ENCODE assay signal across 1 cellular context in genomic region chr17:17811381-17812210, GRCh38.
TF ChIP-seq lines count a peak whose summit lies in the region.

No MANE protein-coding gene starts in this region.

TF ChIP-seq in HepG2, 621 proteins besides CTCF, POLR2A, EP300 and RAD21 (continued from another document and continues in another):
- TF ChIP-seq ZBTB46 (CRISPR knock-in tag; IDR thresholded peaks at IDR 0.05; ENCODE audit: borderline replicate concordance) (no peak), ZNF772 (CRISPR knock-in tag; IDR thresholded peaks at IDR 0.05) (0 out of 2 replicates have a peak, but pooled peaks have one; percentile 52), MZF1 (CRISPR knock-in tag; IDR thresholded peaks at IDR 0.05; ENCODE audit: borderline replicate concordance) (no peak), MAF1 (CRISPR knock-in tag; IDR thresholded peaks at IDR 0.05; ENCODE audit: borderline replicate concordance) (no peak), FOXM1 (CRISPR knock-in tag; IDR thresholded peaks at IDR 0.05) (no peak), CHD2 (IDR thresholded peaks at IDR 0.05; ENCODE audit: low read depth, low read length) (no peak), ZNF557 (CRISPR knock-in tag; IDR thresholded peaks at IDR 0.05) (no peak), ZBED4 (CRISPR knock-in tag; IDR thresholded peaks at IDR 0.05; ENCODE audit: borderline replicate concordance) (no peak), ARID2 (CRISPR knock-in tag; IDR thresholded peaks at IDR 0.05; ENCODE audit: borderline replicate concordance) (0 out of 2 replicates have a peak, but pooled peaks have one; percentile 26), NR2F1 (CRISPR knock-in tag; IDR thresholded peaks at IDR 0.05) (no peak), FOXO1 (CRISPR knock-in tag; IDR thresholded peaks at IDR 0.05) (peak; percentile 23; the same call in 1 of the 2 replicates), ZBTB38 (CRISPR knock-in tag; IDR thresholded peaks at IDR 0.05) (no peak), PREB (CRISPR knock-in tag; IDR thresholded peaks at IDR 0.05) (no peak), ZNF577 (CRISPR knock-in tag; IDR thresholded peaks at IDR 0.05; ENCODE audit: borderline replicate concordance, low read depth) (no peak), IRF2 (CRISPR knock-in tag; IDR thresholded peaks at IDR 0.05) (no peak), SP140L (CRISPR knock-in tag; IDR thresholded peaks at IDR 0.05; ENCODE audit: borderline replicate concordance) (no peak), RARA (CRISPR knock-in tag; IDR thresholded peaks at IDR 0.05) (peak; percentile 63), MED13 (CRISPR knock-in tag; IDR thresholded peaks at IDR 0.05) (no peak), MLX (CRISPR knock-in tag; IDR thresholded peaks at IDR 0.05) (0 out of 2 replicates have a peak, but pooled peaks have one; percentile 28), KLF6 (CRISPR knock-in tag; IDR thresholded peaks at IDR 0.05) (no peak), CHCHD3 (CRISPR knock-in tag; IDR thresholded peaks at IDR 0.05) (no peak), ATF1 (CRISPR knock-in tag; IDR thresholded peaks at IDR 0.05) (no peak), TBL1XR1 (IDR thresholded peaks at IDR 0.05; ENCODE audit: borderline replicate concordance, low read length, partially characterized antibody) (no peak), KDM5B (CRISPR knock-in tag; IDR thresholded peaks at IDR 0.05; ENCODE audit: borderline replicate concordance) (0 out of 2 replicates have a peak, but pooled peaks have one; percentile 2), ZFP36L1 (CRISPR knock-in tag; IDR thresholded peaks at IDR 0.05) (no peak), ZNF335 (CRISPR knock-in tag; IDR thresholded peaks at IDR 0.05) (no peak), ARID5B (CRISPR knock-in tag; IDR thresholded peaks at IDR 0.05) (peak; percentile 31; the same call in 1 of the 2 replicates), PATZ1 (CRISPR knock-in tag; IDR thresholded peaks at IDR 0.05) (peak; percentile 81), SP5 (CRISPR knock-in tag; IDR thresholded peaks at IDR 0.05; ENCODE audit: borderline replicate concordance, low read depth) (peak; percentile 88), MLLT10 (CRISPR knock-in tag; IDR thresholded peaks at IDR 0.05) (no peak), ATF7 (IDR thresholded peaks at IDR 0.05) (no peak), ATF7 (CRISPR knock-in tag; IDR thresholded peaks at IDR 0.05) (no peak), ZNF160 (CRISPR knock-in tag; IDR thresholded peaks at IDR 0.05) (peak; percentile 16; the same call in 1 of the 2 replicates), U2AF1 (optimal IDR thresholded peaks at IDR 0.05; ENCODE audit: low read depth, low read length) (no peak), ZNF652 (CRISPR knock-in tag; IDR thresholded peaks at IDR 0.05; ENCODE audit: borderline replicate concordance, low read depth) (peak; percentile 5; the same call in 1 of the 2 replicates)
- TF ChIP-seq, protein P1, sequence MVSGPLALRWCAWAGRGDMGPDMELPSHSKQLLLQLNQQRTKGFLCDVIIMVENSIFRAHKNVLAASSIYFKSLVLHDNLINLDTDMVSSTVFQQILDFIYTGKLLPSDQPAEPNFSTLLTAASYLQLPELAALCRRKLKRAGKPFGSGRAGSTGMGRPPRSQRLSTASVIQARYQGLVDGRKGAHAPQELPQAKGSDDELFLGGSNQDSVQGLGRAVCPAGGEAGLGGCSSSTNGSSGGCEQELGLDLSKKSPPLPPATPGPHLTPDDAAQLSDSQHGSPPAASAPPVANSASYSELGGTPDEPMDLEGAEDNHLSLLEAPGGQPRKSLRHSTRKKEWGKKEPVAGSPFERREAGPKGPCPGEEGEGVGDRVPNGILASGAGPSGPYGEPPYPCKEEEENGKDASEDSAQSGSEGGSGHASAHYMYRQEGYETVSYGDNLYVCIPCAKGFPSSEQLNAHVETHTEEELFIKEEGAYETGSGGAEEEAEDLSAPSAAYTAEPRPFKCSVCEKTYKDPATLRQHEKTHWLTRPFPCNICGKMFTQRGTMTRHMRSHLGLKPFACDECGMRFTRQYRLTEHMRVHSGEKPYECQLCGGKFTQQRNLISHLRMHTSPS (CRISPR knock-in tag; IDR thresholded peaks at IDR 0.05; ENCODE audit: low read depth) = peak; percentile 18; the same call in 1 of the 2 replicates
- TF ChIP-seq, protein P2, sequence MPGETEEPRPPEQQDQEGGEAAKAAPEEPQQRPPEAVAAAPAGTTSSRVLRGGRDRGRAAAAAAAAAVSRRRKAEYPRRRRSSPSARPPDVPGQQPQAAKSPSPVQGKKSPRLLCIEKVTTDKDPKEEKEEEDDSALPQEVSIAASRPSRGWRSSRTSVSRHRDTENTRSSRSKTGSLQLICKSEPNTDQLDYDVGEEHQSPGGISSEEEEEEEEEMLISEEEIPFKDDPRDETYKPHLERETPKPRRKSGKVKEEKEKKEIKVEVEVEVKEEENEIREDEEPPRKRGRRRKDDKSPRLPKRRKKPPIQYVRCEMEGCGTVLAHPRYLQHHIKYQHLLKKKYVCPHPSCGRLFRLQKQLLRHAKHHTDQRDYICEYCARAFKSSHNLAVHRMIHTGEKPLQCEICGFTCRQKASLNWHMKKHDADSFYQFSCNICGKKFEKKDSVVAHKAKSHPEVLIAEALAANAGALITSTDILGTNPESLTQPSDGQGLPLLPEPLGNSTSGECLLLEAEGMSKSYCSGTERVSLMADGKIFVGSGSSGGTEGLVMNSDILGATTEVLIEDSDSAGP (CRISPR knock-in tag; IDR thresholded peaks at IDR 0.05; ENCODE audit: borderline replicate concordance) = no peak
- TF ChIP-seq, protein P3, sequence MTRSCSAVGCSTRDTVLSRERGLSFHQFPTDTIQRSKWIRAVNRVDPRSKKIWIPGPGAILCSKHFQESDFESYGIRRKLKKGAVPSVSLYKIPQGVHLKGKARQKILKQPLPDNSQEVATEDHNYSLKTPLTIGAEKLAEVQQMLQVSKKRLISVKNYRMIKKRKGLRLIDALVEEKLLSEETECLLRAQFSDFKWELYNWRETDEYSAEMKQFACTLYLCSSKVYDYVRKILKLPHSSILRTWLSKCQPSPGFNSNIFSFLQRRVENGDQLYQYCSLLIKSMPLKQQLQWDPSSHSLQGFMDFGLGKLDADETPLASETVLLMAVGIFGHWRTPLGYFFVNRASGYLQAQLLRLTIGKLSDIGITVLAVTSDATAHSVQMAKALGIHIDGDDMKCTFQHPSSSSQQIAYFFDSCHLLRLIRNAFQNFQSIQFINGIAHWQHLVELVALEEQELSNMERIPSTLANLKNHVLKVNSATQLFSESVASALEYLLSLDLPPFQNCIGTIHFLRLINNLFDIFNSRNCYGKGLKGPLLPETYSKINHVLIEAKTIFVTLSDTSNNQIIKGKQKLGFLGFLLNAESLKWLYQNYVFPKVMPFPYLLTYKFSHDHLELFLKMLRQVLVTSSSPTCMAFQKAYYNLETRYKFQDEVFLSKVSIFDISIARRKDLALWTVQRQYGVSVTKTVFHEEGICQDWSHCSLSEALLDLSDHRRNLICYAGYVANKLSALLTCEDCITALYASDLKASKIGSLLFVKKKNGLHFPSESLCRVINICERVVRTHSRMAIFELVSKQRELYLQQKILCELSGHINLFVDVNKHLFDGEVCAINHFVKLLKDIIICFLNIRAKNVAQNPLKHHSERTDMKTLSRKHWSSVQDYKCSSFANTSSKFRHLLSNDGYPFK (CRISPR knock-in tag; IDR thresholded peaks at IDR 0.05; ENCODE audit: borderline replicate concordance) = no peak
- TF ChIP-seq, protein P4, sequence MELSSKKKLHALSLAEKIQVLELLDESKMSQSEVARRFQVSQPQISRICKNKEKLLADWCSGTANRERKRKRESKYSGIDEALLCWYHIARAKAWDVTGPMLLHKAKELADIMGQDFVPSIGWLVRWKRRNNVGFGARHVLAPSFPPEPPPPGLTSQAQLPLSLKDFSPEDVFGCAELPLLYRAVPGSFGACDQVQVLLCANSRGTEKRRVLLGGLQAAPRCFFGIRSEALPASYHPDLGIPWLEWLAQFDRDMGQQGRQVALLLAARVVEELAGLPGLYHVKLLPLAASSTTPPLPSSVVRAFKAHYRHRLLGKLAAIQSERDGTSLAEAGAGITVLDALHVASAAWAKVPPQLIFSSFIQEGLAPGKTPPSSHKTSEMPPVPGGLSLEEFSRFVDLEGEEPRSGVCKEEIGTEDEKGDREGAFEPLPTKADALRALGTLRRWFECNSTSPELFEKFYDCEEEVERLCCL (CRISPR knock-in tag; IDR thresholded peaks at IDR 0.05; ENCODE audit: borderline replicate concordance) = no peak
